ENCODE assay signal across 8 cellular contexts in genomic region chr9:86352440-86353106, GRCh38. TPM values are rescaled to one million over a fixed set of nuclear protein-coding genes. Genes with fewer than 3 reads are reported as not detected.
DNase-seq lines count a peak whose midpoint lies in the region; ATAC-seq, FAIRE-seq and TF ChIP-seq lines count a peak whose summit lies in the region.

No MANE protein-coding gene starts in this region.

- WGBS in HUES64 = 92% methylated on average over 5 of the region's 5 CpGs
- WGBS in K562 (ENCODE audit: insufficient coverage, low coverage, missing lambda C conversion rate) = 3% methylated on average over 5 of the region's 5 CpGs

- H3K9me1 ChIP-seq in K562 (ENCODE audit: control insufficient read depth, insufficient read depth, low read length) = no peaks in the 10 kb centered on the region

- CTCF ChIA-PET in BJ (lab: Yijun Ruan, JAX) (no interaction called here), K562 (lab: Yijun Ruan, JAX; ENCODE audit: low intra/inter-chr PET ratio) (no interaction called here)

- H3K9me3 ChIP-seq in HUES64 (ENCODE audit: insufficient read depth, low read depth, low read length) (no peaks in the 10 kb centered on the region), K562 (replicated peaks; ENCODE audit: control insufficient read depth, insufficient read depth, low read depth, low read length) (no peaks in the 10 kb centered on the region), mucosa of rectum (ENCODE audit: control insufficient read depth in 2 of 2, low read length in 2 of 2) (no peaks in the 10 kb centered on the region)

- in situ Hi-C loops in K562 (cut with MboI) = no loop called here

- H3K4me2 ChIP-seq in K562 (ENCODE audit: insufficient read depth, low read length) = peak overlapping the region; percentile 68

- H3K36me3 ChIP-seq in BJ (ENCODE audit: control insufficient read depth, insufficient read depth, low read length) (peaks cover 2% of the 10 kb centered on the region), HUES64 (ENCODE audit: insufficient read depth, low read length) (peaks cover 25% of the 10 kb centered on the region), K562 (ENCODE audit: control insufficient read depth, insufficient read depth, low read length) (peaks cover 16% of the 10 kb centered on the region; the same call in 2 of the 3 replicates), mucosa of rectum (ENCODE audit: control insufficient read depth in 2 of 2, insufficient read depth in 2 of 2, low read length in 2 of 2) (peaks cover 7 to 8% of the 10 kb centered on the region in 2 donors)

- intact Hi-C loops in K562 (cut with micrococcal nuclease) = loop anchor here (10.0 kb wide), 1 partner anchor 408 kb away; the partner anchor contains the start of gene NAA35

- H4K20me1 ChIP-seq in K562 (replicated peaks; ENCODE audit: control insufficient read depth, insufficient read depth, low read length) = no peaks in the 10 kb centered on the region; the same call in none of the 2 replicates

- no peak overlapping the region for H3K9ac ChIP-seq in HUES64 (ENCODE audit: low read depth, low read length)
- H3K9ac ChIP-seq in K562 (ENCODE audit: insufficient read depth in 1 of 2, low read depth in 2 of 2, low read length in 2 of 2) = peak overlapping the region in 1 of 2 experiments; percentile 91; a peak in 2 of 4 replicates
- H3K9ac ChIP-seq in mucosa of rectum (ENCODE audit: low read depth in 1 of 2, low read length in 2 of 2) = peak overlapping the region in 1 of 2 donors; percentile 35

- H3K4me1 ChIP-seq in HUES64 (ENCODE audit: insufficient read depth, low read length) (peaks cover 20% of the 10 kb centered on the region; the same call in 1 of the 2 replicates), K562 (replicated peaks in 1 of 2; ENCODE audit: control insufficient read depth in 2 of 2, insufficient read depth in 2 of 2, low read length in 2 of 2) (peaks cover 5 to 8% of the 10 kb centered on the region in 2 experiments; a peak in 4 of 5 replicates), mucosa of rectum (ENCODE audit: control insufficient read depth in 2 of 2, insufficient read depth in 2 of 2, low read length in 2 of 2) (peaks cover 3 to 11% of the 10 kb centered on the region in 2 donors)

- no TSS peak for BruUV-seq in K562 (replicated peaks; lab: Mats Ljungman, UMichigan)

- no peak for ATAC-seq in K562

- no peak for TF ChIP-seq RAD21 in K562 (CRISPR knock-in tag; conservative IDR thresholded peaks at IDR 0.05 in 1 of 2, IDR thresholded peaks at IDR 0.05 in 1 of 2)

- POLR2A ChIA-PET in BJ (lab: Charles Lee) = no interaction called here
- POLR2A ChIA-PET in K562 (lab: Yijun Ruan, JAX) = no interaction called here

- H3K27ac ChIP-seq in HUES64 (ENCODE audit: low read depth, low read length) = no peak overlapping the region
- H3K27ac ChIP-seq in K562 (ENCODE audit: extremely low read depth, low read depth, low read length) = peak overlapping the region; percentile 71
- H3K27ac ChIP-seq in mucosa of rectum (ENCODE audit: low read depth in 2 of 2, low read length in 2 of 2) = peak overlapping the region; percentile 49 to 62

- H2AFZ ChIP-seq in K562 (ENCODE audit: low read depth, low read length) = no peak overlapping the region

- TF ChIP-seq POLR2A in K562 (conservative IDR thresholded peaks at IDR 0.05) = no peak

- no peak for DNase-seq in BJ (ENCODE audit: low read depth)
- DNase-seq in K562 (ENCODE audit: extremely low read depth in 1 of 4, low spot score in 3 of 4) = peak in 2 of 4 experiments; percentile 5 to 15
- no peak for DNase-seq in activated effector memory CD4-positive, alpha-beta T cell treated with Interleukin-2 at 50 U/mL for 16 hours
- no peak for DNase-seq in NCI-H1105 (lab: John Stamatoyannopoulos, UW)
- no peak for DNase-seq in midbrain (lab: John Stamatoyannopoulos, UW)
- DNase-seq in iPS-NIHi7 (ENCODE audit: extremely low spot score) = no peak

- peak; percentile 79 for FAIRE-seq in K562 (lab: Jason Lieb, UNC)

- no peak for TF ChIP-seq EP300 in K562 (IDR thresholded peaks at IDR 0.05; ENCODE audit: low read length)

- H3K4me3 ChIP-seq in BJ (ENCODE audit: low read depth, low read length) = peak overlapping the region; percentile 96
- peak overlapping the region; percentile 96 for H3K4me3 ChIP-seq in HUES64 (ENCODE audit: low read length)
- peak overlapping the region; percentile 95 for H3K4me3 ChIP-seq in K562
- peak overlapping the region; percentile 91 to 97 for H3K4me3 ChIP-seq in mucosa of rectum (ENCODE audit: low read length in 2 of 2)

- no peaks in the 10 kb centered on the region for H3K27me3 ChIP-seq in BJ (ENCODE audit: control insufficient read depth, insufficient read depth, low read length)
- peaks cover 4% of the 10 kb centered on the region; the same call in 1 of the 2 replicates for H3K27me3 ChIP-seq in HUES64 (ENCODE audit: insufficient read depth, low read length)
- no peaks in the 10 kb centered on the region for H3K27me3 ChIP-seq in K562 (ENCODE audit: control insufficient read depth in 2 of 2, insufficient read depth in 2 of 2, low read length in 2 of 2)
- H3K27me3 ChIP-seq in mucosa of rectum (ENCODE audit: control insufficient read depth in 2 of 2, insufficient read depth in 2 of 2, low read length in 2 of 2) = no peaks in the 10 kb centered on the region

- H3K79me2 ChIP-seq in K562 (ENCODE audit: control insufficient read depth, insufficient read depth, low read length) = peaks cover 63% of the 10 kb centered on the region

- TF ChIP-seq CTCF in BJ (IDR thresholded peaks at IDR 0.05; ENCODE audit: insufficient read depth, low read depth, low read length) = no peak
- no peak for TF ChIP-seq CTCF in K562 (IDR thresholded peaks at IDR 0.05 in 2 of 3, conservative IDR thresholded peaks at IDR 0.05 in 1 of 3; ENCODE audit: insufficient read depth in 2 of 3, low read depth in 1 of 3, low read length in 3 of 3)

TF ChIP-seq in K562, 482 proteins besides CTCF, POLR2A, EP300 and RAD21:
- 0 out of 4 replicates have a peak, but pooled peaks of 1 of the 2 experiments have one; percentile 36 for TF ChIP-seq MNT (conservative IDR thresholded peaks at IDR 0.05)
- TF ChIP-seq COPS2 (conservative IDR thresholded peaks at IDR 0.05) = no peak
- TF ChIP-seq PKNOX1 (IDR thresholded peaks at IDR 0.05) = peak; percentile 89

RNA-seq across cellular contexts. Expression of gene TUT7, which starts 1.6 kb away (rescaled TPM):
- 11.5 and 26.2 TPM in 2 replicates for polyA plus RNA-seq in BJ (2011; rRNA removed)
- 17.7 and 20.3 TPM in 2 replicates for polyA minus RNA-seq in BJ (2011; rRNA and poly(A)+ RNA removed)
- 8.9 TPM for polyA plus RNA-seq in HUES64 (2013, experiment 1 of 2)
- polyA plus RNA-seq in HUES64 (2013, experiment 2 of 2) = 9.2 TPM
- 41.3 and 144 TPM in 2 replicates for total RNA-seq in K562 (2011; cell fraction: chromatin; rRNA removed; ENCODE audit: low replicate concordance)
- 20.3 and 27.2 TPM in 2 replicates for total RNA-seq in K562 (2011; cell fraction: nucleolus; rRNA removed)
- 50.5 and 62.4 TPM in 2 replicates for total RNA-seq in K562 (2011; cell fraction: nucleoplasm; rRNA removed)
- 14.2 and 15.3 TPM in 2 replicates for total RNA-seq in K562 (2014; rRNA removed)
- total RNA-seq in K562 (2014; rRNA removed; fragmentation: Illumina TruSeq; extraction: Trizol) = 22.2 and 26.9 TPM in 2 replicates
- total RNA-seq in K562 (2015; rRNA removed; fragmentation: Illumina TruSeq; extraction: Trizol) = 24.2 and 26.2 TPM in 2 replicates
- total RNA-seq in K562 (2021) = 13.8 and 15.0 TPM in 2 replicates
- 20.0 TPM in 2 replicates for polyA plus RNA-seq in K562 (2011; rRNA removed)
- polyA plus RNA-seq in K562 (2011; cell fraction: cytosol; rRNA removed) = 2.2 and 8.3 TPM in 2 replicates
- polyA plus RNA-seq in K562 (2011; cell fraction: nucleus; rRNA removed) = 17.2 and 29.0 TPM in 2 replicates
- polyA plus RNA-seq in K562 (2012) = 10.7 and 12.9 TPM in 2 replicates
- polyA plus RNA-seq in K562 (2014; fragmentation: Illumina TruSeq; extraction: Trizol) = 18.8 and 23.7 TPM in 2 replicates
- polyA plus RNA-seq in K562 (2014; fragmentation: Nextera tagmentation; extraction: Ambion mirVana) = 1 to 10 TPM; 5.9 to 9.3 TPM
- polyA plus RNA-seq in K562 (2014; rRNA removed) = 12.6 and 15.2 TPM in 2 replicates
- 81.7 and 94.8 TPM in 2 replicates for polyA minus RNA-seq in K562 (2011; rRNA and poly(A)+ RNA removed)
- 18.1 and 22.7 TPM in 2 replicates for polyA minus RNA-seq in K562 (2011; cell fraction: cytosol; rRNA and poly(A)+ RNA removed)
- polyA minus RNA-seq in K562 (2011; cell fraction: nucleus; rRNA and poly(A)+ RNA removed) = 37.7 and 74.2 TPM in 2 replicates
